Comparison of ENCODE assay signal across 2 cellular contexts in the genomic region with DNA sequence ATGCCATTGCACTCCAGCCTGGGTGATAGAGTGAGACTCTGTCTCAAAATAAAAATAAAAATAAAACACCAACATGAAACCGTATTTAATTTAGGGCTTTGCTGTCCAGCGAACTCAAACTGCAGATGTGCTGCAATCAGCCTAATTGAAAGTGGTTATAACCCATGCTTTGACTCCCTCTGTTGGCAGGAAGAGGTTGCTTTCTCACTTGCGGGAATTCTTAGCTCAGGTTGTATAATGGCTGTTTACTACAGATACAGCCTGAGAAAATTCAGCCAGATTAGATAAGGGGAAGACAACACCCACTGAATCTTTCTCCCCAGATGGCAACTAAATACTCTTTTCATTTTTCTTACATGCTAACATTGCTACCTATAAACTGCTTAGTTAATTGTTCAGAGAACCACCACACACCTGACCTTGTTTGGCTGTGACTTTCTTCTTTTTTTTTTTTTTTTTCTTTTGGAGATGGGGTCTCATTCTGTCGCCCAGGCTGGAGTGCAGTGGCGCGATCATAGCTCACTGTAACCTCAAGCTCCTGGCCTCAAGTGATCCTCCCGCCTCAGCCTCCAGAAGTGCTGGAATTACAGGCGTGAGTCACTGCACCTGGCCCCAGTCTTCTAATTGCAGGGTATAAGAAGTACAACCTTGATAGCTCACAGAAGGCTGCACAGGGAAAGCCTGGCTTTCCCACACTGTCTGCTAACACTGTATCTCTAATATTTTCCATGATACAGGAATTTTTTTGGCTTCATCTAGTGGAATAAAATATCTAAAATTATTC.
TF ChIP-seq lines count a peak whose summit lies in the region.

No MANE protein-coding gene starts in this region.

TF ChIP-seq in GM23338, 12 proteins besides CTCF, POLR2A, EP300 and RAD21 (continues in another document):
- TF ChIP-seq ZNF331 (CRISPR knock-in tag; IDR thresholded peaks at IDR 0.05; ENCODE audit: low read depth) (no peak), EZH2 (IDR thresholded peaks at IDR 0.05; ENCODE audit: low read depth, unreplicated experiment) (no peak), POLR2AphosphoS5 (IDR thresholded peaks at IDR 0.05; ENCODE audit: low read depth) (no peak), STAT1 (IDR thresholded peaks at IDR 0.05; ENCODE audit: unreplicated experiment) (no peak), NANOG (IDR thresholded peaks at IDR 0.05; ENCODE audit: borderline replicate concordance) (no peak), EZH2phosphoT487 (IDR thresholded peaks at IDR 0.05; ENCODE audit: unreplicated experiment) (no peak), ZNF114 (CRISPR knock-in tag; IDR thresholded peaks at IDR 0.05) (no peak), CREB1 (CRISPR knock-in tag; IDR thresholded peaks at IDR 0.05; ENCODE audit: low read depth) (no peak)
- TF ChIP-seq, protein P1, sequence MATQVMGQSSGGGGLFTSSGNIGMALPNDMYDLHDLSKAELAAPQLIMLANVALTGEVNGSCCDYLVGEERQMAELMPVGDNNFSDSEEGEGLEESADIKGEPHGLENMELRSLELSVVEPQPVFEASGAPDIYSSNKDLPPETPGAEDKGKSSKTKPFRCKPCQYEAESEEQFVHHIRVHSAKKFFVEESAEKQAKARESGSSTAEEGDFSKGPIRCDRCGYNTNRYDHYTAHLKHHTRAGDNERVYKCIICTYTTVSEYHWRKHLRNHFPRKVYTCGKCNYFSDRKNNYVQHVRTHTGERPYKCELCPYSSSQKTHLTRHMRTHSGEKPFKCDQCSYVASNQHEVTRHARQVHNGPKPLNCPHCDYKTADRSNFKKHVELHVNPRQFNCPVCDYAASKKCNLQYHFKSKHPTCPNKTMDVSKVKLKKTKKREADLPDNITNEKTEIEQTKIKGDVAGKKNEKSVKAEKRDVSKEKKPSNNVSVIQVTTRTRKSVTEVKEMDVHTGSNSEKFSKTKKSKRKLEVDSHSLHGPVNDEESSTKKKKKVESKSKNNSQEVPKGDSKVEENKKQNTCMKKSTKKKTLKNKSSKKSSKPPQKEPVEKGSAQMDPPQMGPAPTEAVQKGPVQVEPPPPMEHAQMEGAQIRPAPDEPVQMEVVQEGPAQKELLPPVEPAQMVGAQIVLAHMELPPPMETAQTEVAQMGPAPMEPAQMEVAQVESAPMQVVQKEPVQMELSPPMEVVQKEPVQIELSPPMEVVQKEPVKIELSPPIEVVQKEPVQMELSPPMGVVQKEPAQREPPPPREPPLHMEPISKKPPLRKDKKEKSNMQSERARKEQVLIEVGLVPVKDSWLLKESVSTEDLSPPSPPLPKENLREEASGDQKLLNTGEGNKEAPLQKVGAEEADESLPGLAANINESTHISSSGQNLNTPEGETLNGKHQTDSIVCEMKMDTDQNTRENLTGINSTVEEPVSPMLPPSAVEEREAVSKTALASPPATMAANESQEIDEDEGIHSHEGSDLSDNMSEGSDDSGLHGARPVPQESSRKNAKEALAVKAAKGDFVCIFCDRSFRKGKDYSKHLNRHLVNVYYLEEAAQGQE (IDR thresholded peaks at IDR 0.05; ENCODE audit: unreplicated experiment) = no peak
- TF ChIP-seq, protein P2, sequence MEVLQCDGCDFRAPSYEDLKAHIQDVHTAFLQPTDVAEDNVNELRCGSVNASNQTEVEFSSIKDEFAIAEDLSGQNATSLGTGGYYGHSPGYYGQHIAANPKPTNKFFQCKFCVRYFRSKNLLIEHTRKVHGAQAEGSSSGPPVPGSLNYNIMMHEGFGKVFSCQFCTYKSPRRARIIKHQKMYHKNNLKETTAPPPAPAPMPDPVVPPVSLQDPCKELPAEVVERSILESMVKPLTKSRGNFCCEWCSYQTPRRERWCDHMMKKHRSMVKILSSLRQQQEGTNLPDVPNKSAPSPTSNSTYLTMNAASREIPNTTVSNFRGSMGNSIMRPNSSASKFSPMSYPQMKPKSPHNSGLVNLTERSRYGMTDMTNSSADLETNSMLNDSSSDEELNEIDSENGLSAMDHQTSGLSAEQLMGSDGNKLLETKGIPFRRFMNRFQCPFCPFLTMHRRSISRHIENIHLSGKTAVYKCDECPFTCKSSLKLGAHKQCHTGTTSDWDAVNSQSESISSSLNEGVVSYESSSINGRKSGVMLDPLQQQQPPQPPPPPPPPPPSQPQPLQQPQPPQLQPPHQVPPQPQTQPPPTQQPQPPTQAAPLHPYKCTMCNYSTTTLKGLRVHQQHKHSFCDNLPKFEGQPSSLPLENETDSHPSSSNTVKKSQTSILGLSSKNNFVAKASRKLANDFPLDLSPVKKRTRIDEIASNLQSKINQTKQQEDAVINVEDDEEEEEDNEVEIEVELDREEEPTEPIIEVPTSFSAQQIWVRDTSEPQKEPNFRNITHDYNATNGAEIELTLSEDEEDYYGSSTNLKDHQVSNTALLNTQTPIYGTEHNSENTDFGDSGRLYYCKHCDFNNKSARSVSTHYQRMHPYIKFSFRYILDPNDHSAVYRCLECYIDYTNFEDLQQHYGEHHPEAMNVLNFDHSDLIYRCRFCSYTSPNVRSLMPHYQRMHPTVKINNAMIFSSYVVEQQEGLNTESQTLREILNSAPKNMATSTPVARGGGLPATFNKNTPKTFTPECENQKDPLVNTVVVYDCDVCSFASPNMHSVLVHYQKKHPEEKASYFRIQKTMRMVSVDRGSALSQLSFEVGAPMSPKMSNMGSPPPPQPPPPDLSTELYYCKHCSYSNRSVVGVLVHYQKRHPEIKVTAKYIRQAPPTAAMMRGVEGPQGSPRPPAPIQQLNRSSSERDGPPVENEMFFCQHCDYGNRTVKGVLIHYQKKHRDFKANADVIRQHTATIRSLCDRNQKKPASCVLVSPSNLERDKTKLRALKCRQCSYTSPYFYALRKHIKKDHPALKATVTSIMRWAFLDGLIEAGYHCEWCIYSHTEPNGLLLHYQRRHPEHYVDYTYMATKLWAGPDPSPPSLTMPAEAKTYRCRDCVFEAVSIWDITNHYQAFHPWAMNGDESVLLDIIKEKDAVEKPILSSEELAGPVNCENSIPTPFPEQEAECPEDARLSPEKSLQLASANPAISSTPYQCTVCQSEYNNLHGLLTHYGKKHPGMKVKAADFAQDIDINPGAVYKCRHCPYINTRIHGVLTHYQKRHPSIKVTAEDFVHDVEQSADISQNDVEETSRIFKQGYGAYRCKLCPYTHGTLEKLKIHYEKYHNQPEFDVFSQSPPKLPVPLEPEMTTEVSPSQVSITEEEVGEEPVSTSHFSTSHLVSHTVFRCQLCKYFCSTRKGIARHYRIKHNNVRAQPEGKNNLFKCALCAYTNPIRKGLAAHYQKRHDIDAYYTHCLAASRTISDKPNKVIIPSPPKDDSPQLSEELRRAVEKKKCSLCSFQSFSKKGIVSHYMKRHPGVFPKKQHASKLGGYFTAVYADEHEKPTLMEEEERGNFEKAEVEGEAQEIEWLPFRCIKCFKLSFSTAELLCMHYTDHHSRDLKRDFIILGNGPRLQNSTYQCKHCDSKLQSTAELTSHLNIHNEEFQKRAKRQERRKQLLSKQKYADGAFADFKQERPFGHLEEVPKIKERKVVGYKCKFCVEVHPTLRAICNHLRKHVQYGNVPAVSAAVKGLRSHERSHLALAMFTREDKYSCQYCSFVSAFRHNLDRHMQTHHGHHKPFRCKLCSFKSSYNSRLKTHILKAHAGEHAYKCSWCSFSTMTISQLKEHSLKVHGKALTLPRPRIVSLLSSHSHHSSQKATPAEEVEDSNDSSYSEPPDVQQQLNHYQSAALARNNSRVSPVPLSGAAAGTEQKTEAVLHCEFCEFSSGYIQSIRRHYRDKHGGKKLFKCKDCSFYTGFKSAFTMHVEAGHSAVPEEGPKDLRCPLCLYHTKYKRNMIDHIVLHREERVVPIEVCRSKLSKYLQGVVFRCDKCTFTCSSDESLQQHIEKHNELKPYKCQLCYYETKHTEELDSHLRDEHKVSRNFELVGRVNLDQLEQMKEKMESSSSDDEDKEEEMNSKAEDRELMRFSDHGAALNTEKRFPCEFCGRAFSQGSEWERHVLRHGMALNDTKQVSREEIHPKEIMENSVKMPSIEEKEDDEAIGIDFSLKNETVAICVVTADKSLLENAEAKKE (CRISPR knock-in tag; IDR thresholded peaks at IDR 0.05) = no peak

TF ChIP-seq in H1, 55 proteins besides CTCF, POLR2A, EP300 and RAD21:
- TF ChIP-seq HDAC2 (IDR thresholded peaks at IDR 0.05; ENCODE audit: borderline replicate concordance in 1 of 2, low read depth in 2 of 2, low read length in 2 of 2) = no peak
- TF ChIP-seq KDM4A (IDR thresholded peaks at IDR 0.05; ENCODE audit: low read depth, low read length, severe bottlenecking) = no peak
- TF ChIP-seq TBP (IDR thresholded peaks at IDR 0.05; ENCODE audit: low read depth, low read length) = no peak
- no peak for TF ChIP-seq SUZ12 (IDR thresholded peaks at IDR 0.05; ENCODE audit: low read length)
- TF ChIP-seq TAF7 (optimal IDR thresholded peaks at IDR 0.05; ENCODE audit: borderline replicate concordance, low read depth, low read length) = no peak
- TF ChIP-seq GABPA (IDR thresholded peaks at IDR 0.05; ENCODE audit: borderline replicate concordance, insufficient read depth, low read length) = no peak
- TF ChIP-seq TEAD4 (IDR thresholded peaks at IDR 0.05; ENCODE audit: low read depth, low read length) = 0 out of 2 replicates have a peak, but pooled peaks have one; percentile 22
- TF ChIP-seq CEBPB (IDR thresholded peaks at IDR 0.05; ENCODE audit: low read depth, low read length) = peak; percentile 78
- 0 out of 2 replicates have a peak, but pooled peaks have one; percentile 32 for TF ChIP-seq MAFK (IDR thresholded peaks at IDR 0.05; ENCODE audit: low read depth, low read length)
- no peak for TF ChIP-seq BCL11A (IDR thresholded peaks at IDR 0.05; ENCODE audit: low read depth in 2 of 2, low read length in 2 of 2)
- no peak for TF ChIP-seq GTF2F1 (IDR thresholded peaks at IDR 0.05; ENCODE audit: borderline replicate concordance, low read depth, low read length)
- TF ChIP-seq, protein P3, sequence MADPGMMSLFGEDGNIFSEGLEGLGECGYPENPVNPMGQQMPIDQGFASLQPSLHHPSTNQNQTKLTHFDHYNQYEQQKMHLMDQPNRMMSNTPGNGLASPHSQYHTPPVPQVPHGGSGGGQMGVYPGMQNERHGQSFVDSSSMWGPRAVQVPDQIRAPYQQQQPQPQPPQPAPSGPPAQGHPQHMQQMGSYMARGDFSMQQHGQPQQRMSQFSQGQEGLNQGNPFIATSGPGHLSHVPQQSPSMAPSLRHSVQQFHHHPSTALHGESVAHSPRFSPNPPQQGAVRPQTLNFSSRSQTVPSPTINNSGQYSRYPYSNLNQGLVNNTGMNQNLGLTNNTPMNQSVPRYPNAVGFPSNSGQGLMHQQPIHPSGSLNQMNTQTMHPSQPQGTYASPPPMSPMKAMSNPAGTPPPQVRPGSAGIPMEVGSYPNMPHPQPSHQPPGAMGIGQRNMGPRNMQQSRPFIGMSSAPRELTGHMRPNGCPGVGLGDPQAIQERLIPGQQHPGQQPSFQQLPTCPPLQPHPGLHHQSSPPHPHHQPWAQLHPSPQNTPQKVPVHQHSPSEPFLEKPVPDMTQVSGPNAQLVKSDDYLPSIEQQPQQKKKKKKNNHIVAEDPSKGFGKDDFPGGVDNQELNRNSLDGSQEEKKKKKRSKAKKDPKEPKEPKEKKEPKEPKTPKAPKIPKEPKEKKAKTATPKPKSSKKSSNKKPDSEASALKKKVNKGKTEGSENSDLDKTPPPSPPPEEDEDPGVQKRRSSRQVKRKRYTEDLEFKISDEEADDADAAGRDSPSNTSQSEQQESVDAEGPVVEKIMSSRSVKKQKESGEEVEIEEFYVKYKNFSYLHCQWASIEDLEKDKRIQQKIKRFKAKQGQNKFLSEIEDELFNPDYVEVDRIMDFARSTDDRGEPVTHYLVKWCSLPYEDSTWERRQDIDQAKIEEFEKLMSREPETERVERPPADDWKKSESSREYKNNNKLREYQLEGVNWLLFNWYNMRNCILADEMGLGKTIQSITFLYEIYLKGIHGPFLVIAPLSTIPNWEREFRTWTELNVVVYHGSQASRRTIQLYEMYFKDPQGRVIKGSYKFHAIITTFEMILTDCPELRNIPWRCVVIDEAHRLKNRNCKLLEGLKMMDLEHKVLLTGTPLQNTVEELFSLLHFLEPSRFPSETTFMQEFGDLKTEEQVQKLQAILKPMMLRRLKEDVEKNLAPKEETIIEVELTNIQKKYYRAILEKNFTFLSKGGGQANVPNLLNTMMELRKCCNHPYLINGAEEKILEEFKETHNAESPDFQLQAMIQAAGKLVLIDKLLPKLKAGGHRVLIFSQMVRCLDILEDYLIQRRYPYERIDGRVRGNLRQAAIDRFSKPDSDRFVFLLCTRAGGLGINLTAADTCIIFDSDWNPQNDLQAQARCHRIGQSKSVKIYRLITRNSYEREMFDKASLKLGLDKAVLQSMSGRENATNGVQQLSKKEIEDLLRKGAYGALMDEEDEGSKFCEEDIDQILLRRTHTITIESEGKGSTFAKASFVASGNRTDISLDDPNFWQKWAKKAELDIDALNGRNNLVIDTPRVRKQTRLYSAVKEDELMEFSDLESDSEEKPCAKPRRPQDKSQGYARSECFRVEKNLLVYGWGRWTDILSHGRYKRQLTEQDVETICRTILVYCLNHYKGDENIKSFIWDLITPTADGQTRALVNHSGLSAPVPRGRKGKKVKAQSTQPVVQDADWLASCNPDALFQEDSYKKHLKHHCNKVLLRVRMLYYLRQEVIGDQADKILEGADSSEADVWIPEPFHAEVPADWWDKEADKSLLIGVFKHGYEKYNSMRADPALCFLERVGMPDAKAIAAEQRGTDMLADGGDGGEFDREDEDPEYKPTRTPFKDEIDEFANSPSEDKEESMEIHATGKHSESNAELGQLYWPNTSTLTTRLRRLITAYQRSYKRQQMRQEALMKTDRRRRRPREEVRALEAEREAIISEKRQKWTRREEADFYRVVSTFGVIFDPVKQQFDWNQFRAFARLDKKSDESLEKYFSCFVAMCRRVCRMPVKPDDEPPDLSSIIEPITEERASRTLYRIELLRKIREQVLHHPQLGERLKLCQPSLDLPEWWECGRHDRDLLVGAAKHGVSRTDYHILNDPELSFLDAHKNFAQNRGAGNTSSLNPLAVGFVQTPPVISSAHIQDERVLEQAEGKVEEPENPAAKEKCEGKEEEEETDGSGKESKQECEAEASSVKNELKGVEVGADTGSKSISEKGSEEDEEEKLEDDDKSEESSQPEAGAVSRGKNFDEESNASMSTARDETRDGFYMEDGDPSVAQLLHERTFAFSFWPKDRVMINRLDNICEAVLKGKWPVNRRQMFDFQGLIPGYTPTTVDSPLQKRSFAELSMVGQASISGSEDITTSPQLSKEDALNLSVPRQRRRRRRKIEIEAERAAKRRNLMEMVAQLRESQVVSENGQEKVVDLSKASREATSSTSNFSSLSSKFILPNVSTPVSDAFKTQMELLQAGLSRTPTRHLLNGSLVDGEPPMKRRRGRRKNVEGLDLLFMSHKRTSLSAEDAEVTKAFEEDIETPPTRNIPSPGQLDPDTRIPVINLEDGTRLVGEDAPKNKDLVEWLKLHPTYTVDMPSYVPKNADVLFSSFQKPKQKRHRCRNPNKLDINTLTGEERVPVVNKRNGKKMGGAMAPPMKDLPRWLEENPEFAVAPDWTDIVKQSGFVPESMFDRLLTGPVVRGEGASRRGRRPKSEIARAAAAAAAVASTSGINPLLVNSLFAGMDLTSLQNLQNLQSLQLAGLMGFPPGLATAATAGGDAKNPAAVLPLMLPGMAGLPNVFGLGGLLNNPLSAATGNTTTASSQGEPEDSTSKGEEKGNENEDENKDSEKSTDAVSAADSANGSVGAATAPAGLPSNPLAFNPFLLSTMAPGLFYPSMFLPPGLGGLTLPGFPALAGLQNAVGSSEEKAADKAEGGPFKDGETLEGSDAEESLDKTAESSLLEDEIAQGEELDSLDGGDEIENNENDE (IDR thresholded peaks at IDR 0.05; ENCODE audit: insufficient replicate concordance, low read length) = no peak
TF ChIP-seq in H1: peak in this region for 3.
